8 cellular contexts compared by ENCODE assay signal in the genomic region with DNA sequence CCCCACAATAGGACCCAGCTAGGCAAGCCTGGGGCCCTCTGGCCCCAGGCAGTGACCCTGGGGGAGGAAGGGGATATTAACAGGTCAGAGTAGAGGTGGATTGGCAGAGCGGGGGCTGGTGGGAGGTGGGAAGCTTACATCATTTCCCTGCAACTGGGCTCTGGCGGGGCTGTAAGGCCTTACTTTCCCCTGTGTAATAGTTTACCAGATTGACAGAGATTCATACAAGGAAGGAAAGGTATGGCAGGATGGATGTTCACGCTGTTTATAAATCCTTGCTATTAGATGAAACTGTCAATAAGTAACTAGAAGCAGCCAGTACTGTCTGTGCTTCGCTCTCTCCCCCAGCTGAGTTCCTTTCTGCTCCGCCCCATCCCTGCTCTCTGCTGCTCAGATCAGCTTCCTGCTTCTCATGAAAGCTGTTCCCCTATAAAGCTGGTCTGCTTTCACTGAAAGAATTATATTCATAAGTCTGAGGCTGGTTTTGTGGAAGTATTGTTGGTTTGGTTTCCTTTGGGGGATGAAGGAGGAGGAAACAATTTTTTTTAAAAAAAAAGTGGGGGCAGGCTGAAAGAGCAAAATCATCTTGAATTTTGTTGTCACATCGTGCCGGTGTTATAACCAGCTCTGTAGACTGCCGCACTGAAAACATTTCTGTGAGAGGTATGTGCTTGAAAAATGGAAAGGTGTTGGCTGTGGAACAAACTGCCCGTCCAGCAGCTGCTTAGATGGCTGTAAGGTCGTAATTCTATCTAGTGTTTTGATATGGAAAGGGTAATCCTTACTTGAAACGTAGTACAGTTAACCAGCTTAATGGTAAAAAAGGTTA.
DNase-seq lines count a peak whose midpoint lies in the region; ATAC-seq, FAIRE-seq and TF ChIP-seq lines count a peak whose summit lies in the region.

No MANE protein-coding gene starts in this region.

- 26 to 35% methylated on average over 11 of the region's 11 CpGs for WGBS in pancreas, 2 donors

- H3K9me3 ChIP-seq in pancreas: no peaks in the 10 kb centered on the region

- H3K4me1 ChIP-seq in pancreas: peaks cover 0 to 15% (median 4%) of the 10 kb centered on the region in 3 donors

- no peak for TF ChIP-seq CTCF in pancreas (IDR thresholded peaks at IDR 0.05)

- peak overlapping the region in 3 of 4 donors; percentile 3 to 73 (median 71) for H3K27ac ChIP-seq in pancreas

- peak overlapping the region in 2 of 4 donors; percentile 15 to 27 for H3K4me3 ChIP-seq in pancreas

- H3K36me3 ChIP-seq in pancreas: no peaks in the 10 kb centered on the region

- no peak for FAIRE-seq in pancreas (lab: Jason Lieb, UNC)

- intact Hi-C loops in head of caudate nucleus (cut with DNase I) (no loop called here), pancreas (cut with DNase I) (no loop called here)

- no peaks in the 10 kb centered on the region for H3K27me3 ChIP-seq in pancreas

- ATAC-seq in GM19025 (IDR thresholded peaks at IDR 0.05; ENCODE audit: low read depth, unreplicated experiment) (peak; percentile 92), HG03159 (IDR thresholded peaks at IDR 0.05; ENCODE audit: unreplicated experiment) (peak; percentile 92), pancreas (peak; percentile 73 to 93 (median 92))

- DNase-seq in AML-193 (lab: John Stamatoyannopoulos, UW) (peak; percentile 81 to 88), SHP77 (lab: John Stamatoyannopoulos, UW) (peak; percentile 22 to 37), head of caudate nucleus (peak; percentile 23 to 83 (median 59)), pancreas (peak in 4 of 6 donors; percentile 13 to 27 (median 17)), HPDE6-E6E7 (ENCODE audit: extremely low spot score) (no peak)
- peak; percentile 44 for DNase-seq in activated naive CD4-positive, alpha-beta T cell treated with anti-CD3 and anti-CD28 coated beads, Interleukin-2, amount 50 U/mL, for 16 hours
